15 cellular contexts compared by ENCODE assay signal in the genomic region with DNA sequence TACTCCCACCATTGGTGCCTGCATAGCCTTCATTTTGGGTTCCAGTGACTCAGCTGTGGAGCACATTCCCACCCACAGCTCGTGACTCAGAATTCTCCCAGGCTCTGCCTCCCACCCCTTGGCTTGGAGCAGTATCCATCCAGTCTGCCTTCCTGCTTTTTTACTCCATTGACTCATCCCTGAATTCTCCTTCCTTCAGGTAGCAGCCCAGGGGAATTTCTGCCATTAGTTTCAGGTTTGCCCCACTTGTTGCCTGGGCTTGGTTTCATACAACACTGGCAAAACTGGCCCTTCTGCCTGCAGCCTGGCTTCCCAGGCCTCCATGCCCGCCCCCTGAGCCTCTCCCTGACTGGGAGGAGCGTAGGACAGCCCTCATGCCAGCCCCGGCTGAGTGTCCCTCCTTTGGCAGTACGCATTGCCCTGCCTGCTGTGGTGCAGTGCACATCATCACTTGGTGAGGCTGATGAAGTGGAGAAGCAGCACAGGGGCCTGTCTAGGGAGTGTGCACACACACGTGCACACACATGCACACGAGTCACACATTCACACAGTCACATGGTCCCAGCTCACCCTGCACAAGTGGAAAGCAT. TPM values are rescaled to one million over a fixed set of nuclear protein-coding genes. Genes with fewer than 3 reads are reported as not detected.
DNase-seq lines count a peak whose midpoint lies in the region; ATAC-seq, FAIRE-seq and TF ChIP-seq lines count a peak whose summit lies in the region.
"Had no signal": no experiment of that assay in that cellular context is flagged by ENCODE, and none has a peak within 500 bp of the region (broad histone marks: within the 10 kb centered on the region; RNA-seq: fewer than 3 reads in every experiment).

No MANE protein-coding gene starts in this region.

- H3K9ac ChIP-seq in smooth muscle cell (ENCODE audit: low read depth), result no peak overlapping the region
- H3K9ac ChIP-seq: BLaER1 had no signal

- peaks cover 0 to 15% of the 10 kb centered on the region in 2 donors for H3K4me1 ChIP-seq in left lung
- H3K4me1 ChIP-seq in smooth muscle cell (ENCODE audit: low read depth), result no peaks in the 10 kb centered on the region
- H3K4me1 ChIP-seq in CD4-positive, alpha-beta memory T cell (ENCODE audit: insufficient read depth, low read length), result no peaks in the 10 kb centered on the region
- H3K4me1 ChIP-seq: BLaER1 had no signal

- POLR2A ChIA-PET in CD4-positive, alpha-beta memory T cell (lab: Charles Lee; ENCODE audit: partially characterized antibody), result no interaction called here

- FAIRE-seq in H54 (lab: Jason Lieb, UNC), result peak; percentile 88
- FAIRE-seq: TTC549 had no signal

- no peaks in the 10 kb centered on the region for H3K36me3 Mint-ChIP-seq in HFFc6 (ENCODE audit: low read depth)
- peaks cover 29 to 33% of the 10 kb centered on the region in 2 donors for H3K36me3 Mint-ChIP-seq in CD4-positive, alpha-beta memory T cell

- H3K4me3 Mint-ChIP-seq in HFFc6, result no peak overlapping the region
- no peak overlapping the region for H3K4me3 Mint-ChIP-seq in CD4-positive, alpha-beta memory T cell

- no peak for TF ChIP-seq CTCF in left lung (IDR thresholded peaks at IDR 0.05)
- TF ChIP-seq CTCF in HFFc6 (IDR thresholded peaks at IDR 0.05), result no peak
- TF ChIP-seq CTCF in smooth muscle cell (IDR thresholded peaks at IDR 0.05; ENCODE audit: borderline replicate concordance, insufficient read depth, poor library complexity, severe bottlenecking), result no peak
- no peak for TF ChIP-seq CTCF in GM10266 (IDR thresholded peaks at IDR 0.05; ENCODE audit: control insufficient read depth, insufficient read depth, low read depth, missing control alignments)

- H3K4me1 Mint-ChIP-seq in HFFc6 (ENCODE audit: low read depth), result no peaks in the 10 kb centered on the region
- H3K4me1 Mint-ChIP-seq in CD4-positive, alpha-beta memory T cell, result no peaks in the 10 kb centered on the region

- H3K27ac Mint-ChIP-seq in HFFc6, result no peak overlapping the region
- H3K27ac Mint-ChIP-seq in CD4-positive, alpha-beta memory T cell, result peak overlapping the region in 1 of 7 donors; percentile 23

- peak; percentile 72 for DNase-seq in A172 (ENCODE audit: low spot score)
- DNase-seq in H54 (ENCODE audit: insufficient read length, low spot score), result peak; percentile 92
- DNase-seq in anterior cingulate cortex (lab: John Stamatoyannopoulos, UW), result peak in 34 of 58 donors; percentile 6 to 70 (median 38)
- peak in 1 of 2 donors; percentile 73 for DNase-seq in left lung
- DNase-seq in HFFc6, result no peak
- DNase-seq in smooth muscle cell (lab: John Stamatoyannopoulos, UW; ENCODE audit: unreplicated experiment), result no peak
- DNase-seq in GM10266 (ENCODE audit: extremely low spot score), result no peak
- DNase-seq in CD4-positive, alpha-beta memory T cell, result no peak
- DNase-seq: activated gamma-delta T cell; effector CD4-positive, alpha-beta T cell; NCI-H1930; stimulated activated CD4-positive, alpha-beta T cell treated with anti-CD3 and anti-CD28 coated beads, Interleukin-4, amount 100 ng/mL, for 4 hours had no signal

- TF ChIP-seq POLR2A in H54 (IDR thresholded peaks at IDR 0.05; ENCODE audit: low read depth, low read length), result no peak

- H3K27me3 ChIP-seq in left lung (no peaks in the 10 kb centered on the region), smooth muscle cell (ENCODE audit: low read depth) (no peaks in the 10 kb centered on the region)
- no peaks in the 10 kb centered on the region for H3K27me3 ChIP-seq in CD4-positive, alpha-beta memory T cell (ENCODE audit: insufficient read depth, low read length)
- H3K27me3 ChIP-seq: BLaER1, thyroid gland had no signal

- H4K20me1 ChIP-seq in smooth muscle cell (ENCODE audit: low read depth), result no peaks in the 10 kb centered on the region
- H4K20me1 ChIP-seq: BLaER1 had no signal

- no peak overlapping the region for H3K27ac ChIP-seq in left lung
- H3K27ac ChIP-seq in smooth muscle cell (ENCODE audit: low read depth), result no peak overlapping the region
- no peak overlapping the region for H3K27ac ChIP-seq in CD4-positive, alpha-beta memory T cell (ENCODE audit: low read depth, low read length)
- H3K27ac ChIP-seq: BLaER1, thyroid gland had no signal

- intact Hi-C loops in left lung (cut with DNase I), result no loop called here
- intact Hi-C loops in CD4-positive, alpha-beta memory T cell (cut with micrococcal nuclease), result no loop called here

- H3K4me3 ChIP-seq in left lung (no peak overlapping the region), smooth muscle cell (no peak overlapping the region)
- no peak overlapping the region for H3K4me3 ChIP-seq in CD4-positive, alpha-beta memory T cell (ENCODE audit: low read length in 2 of 2)
- H3K4me3 ChIP-seq: BLaER1, thyroid gland had no signal

- WGBS in smooth muscle cell (ENCODE audit: low lambda C conversion rate), result 38% methylated on average over 7 of the region's 7 CpGs

- no peak overlapping the region for H2AFZ ChIP-seq in smooth muscle cell (ENCODE audit: low read depth)

- H3K27me3 Mint-ChIP-seq in HFFc6 (ENCODE audit: insufficient read depth), result peaks cover 2% of the 10 kb centered on the region; the same call in 1 of the 2 replicates
- H3K27me3 Mint-ChIP-seq in CD4-positive, alpha-beta memory T cell, result no peaks in the 10 kb centered on the region

- H3K4me2 ChIP-seq in smooth muscle cell, result no peak overlapping the region
- H3K4me2 ChIP-seq: BLaER1 had no signal

- CTCF ChIA-PET in CD4-positive, alpha-beta memory T cell (lab: Charles Lee; ENCODE audit: partially characterized antibody), result no interaction called here

- peaks cover 0 to 25% of the 10 kb centered on the region in 2 donors for H3K36me3 ChIP-seq in left lung
- H3K36me3 ChIP-seq in smooth muscle cell (ENCODE audit: low read depth), result no peaks in the 10 kb centered on the region
- H3K36me3 ChIP-seq in CD4-positive, alpha-beta memory T cell (ENCODE audit: insufficient read depth, low read length), result no peaks in the 10 kb centered on the region
- H3K36me3 ChIP-seq: thyroid gland had no signal

- H3K9me3 ChIP-seq in left lung, result no peaks in the 10 kb centered on the region
- no peaks in the 10 kb centered on the region for H3K9me3 ChIP-seq in smooth muscle cell (replicated peaks; ENCODE audit: low read depth)
- no peaks in the 10 kb centered on the region for H3K9me3 ChIP-seq in CD4-positive, alpha-beta memory T cell (ENCODE audit: control insufficient read depth in 1 of 2, low read length in 2 of 2)
- H3K9me3 ChIP-seq: BLaER1, thyroid gland had no signal

- ATAC-seq in left lung, result peak; percentile 95

- no peaks in the 10 kb centered on the region for H3F3A ChIP-seq in smooth muscle cell (ENCODE audit: low read depth)

- peaks cover 4% of the 10 kb centered on the region; the same call in 1 of the 2 replicates for H3K9me3 Mint-ChIP-seq in HFFc6
- H3K9me3 Mint-ChIP-seq in CD4-positive, alpha-beta memory T cell, result no peaks in the 10 kb centered on the region

- H3K79me2 ChIP-seq in smooth muscle cell (ENCODE audit: low read depth), result no peaks in the 10 kb centered on the region

RNA-seq across cellular contexts. Expression of a gene that starts 55.0 kb away (rescaled TPM):
- 23.2 and 28.9 TPM in 2 replicates for total RNA-seq in A172 (2014; rRNA removed; shearing (Covaris generic))
- total RNA-seq in left lung (10 to 100 TPM; 25.7 to 75.6 TPM), smooth muscle cell (2.2 and 3.1 TPM in 2 replicates)
- not detected for total RNA-seq in HFFc6 (2021; fragmentation: NEBNext Ultra II Directional; extraction: Animal tissue kit (Norgen Biotek cat#: 25700))
- 1.1 and 1.6 TPM in 2 replicates for polyA plus RNA-seq in smooth muscle cell
- 1 to 10 TPM; 8.4 to 8.7 TPM for total RNA-seq in CD4-positive, alpha-beta memory T cell
- polyA plus RNA-seq in CD4-positive, alpha-beta memory T cell, result 10 to 100 TPM; 24.3 to 26.4 TPM

Comparison
In these comparisons a context has a peak if more than half of its experiments do, and no peak if none do; other contexts are left out.
1. DNase-seq: peak in A172 (single experiment), H54 (single experiment) and anterior cingulate cortex (34 of 58); none in HFFc6 (single experiment), smooth muscle cell (single experiment), GM10266 (single experiment) and CD4-positive, alpha-beta memory T cell (0 of 5).